In the genomic region with DNA sequence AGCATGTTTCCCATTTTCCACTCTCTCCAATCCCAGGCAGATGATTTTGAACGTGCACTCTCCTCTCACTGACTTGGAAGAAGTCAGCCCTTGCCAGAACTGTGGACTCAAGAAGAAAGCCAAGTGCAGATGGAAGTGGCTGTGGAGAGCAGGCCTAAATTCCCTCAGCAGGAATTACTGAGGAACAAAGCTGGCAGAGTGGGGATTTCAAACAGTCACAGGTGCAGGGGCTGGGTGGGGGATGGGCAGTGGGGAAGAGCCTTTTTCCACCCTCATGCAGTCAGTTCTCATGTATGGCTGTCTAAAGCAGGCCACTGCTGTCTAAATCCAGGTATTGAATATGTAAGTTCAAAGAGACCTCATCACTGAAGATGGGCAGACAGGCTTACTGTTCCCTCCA, we compare ENCODE assay signal across 17 cellular contexts.
"Had no signal": no experiment of that assay in that cellular context is flagged by ENCODE, and none has a peak within 500 bp of the region (broad histone marks: within the 10 kb centered on the region; RNA-seq: fewer than 3 reads in every experiment).

No MANE protein-coding gene starts in this region.

- H3K4me3 ChIP-seq: gastrocnemius medialis, mucosa of descending colon, neural progenitor cell, ovary, suprapubic skin, thyroid gland had no signal

- ATAC-seq: esophagus mucosa; gastrocnemius medialis; left lobe of liver; mucosa of descending colon; natural killer cell; right cardiac atrium; stimulated activated effector memory CD8-positive, alpha-beta T cell treated with anti-CD3 and anti-CD28 coated beads, Interleukin-12 subunit alpha, Interleukin-12 subunit beta, amount 100 ng/mL, for 72 hours; stimulated activated naive CD8-positive, alpha-beta T cell treated with anti-CD3 and anti-CD28 coated beads, Interleukin-15, Interleukin-2, amounts not matched to agents 100 U/mL and 50 U/mL, for 24 hours had no signal

- H3K27me3 ChIP-seq: gastrocnemius medialis, neural progenitor cell, ovary, suprapubic skin, thyroid gland had no signal

- DNase-seq: effector memory CD4-positive, alpha-beta T cell; gastrocnemius medialis; islet precursor cell; mucosa of descending colon; natural killer cell; nucleus accumbens; ovary; right cardiac atrium; stimulated activated CD4-positive, alpha-beta T cell treated with anti-CD3 and anti-CD28 coated beads, Interleukin-4, amount 100 ng/mL, for 1 hour; stimulated activated CD8-positive, alpha-beta memory T cell treated with anti-CD3 and anti-CD28 coated beads, Interleukin-4, amount 100 ng/mL, for 48 hours; stimulated activated naive CD8-positive, alpha-beta T cell treated with anti-CD3 and anti-CD28 coated beads, Interleukin-15, Interleukin-2, amounts not matched to agents 100 U/mL and 50 U/mL, for 24 hours; thyroid gland had no signal

- H3K9ac ChIP-seq: neural progenitor cell had no signal

- H3K27ac ChIP-seq: gastrocnemius medialis, neural progenitor cell, ovary, suprapubic skin, thyroid gland had no signal

- H3K9me3 ChIP-seq: gastrocnemius medialis, mucosa of descending colon, ovary, suprapubic skin, thyroid gland had no signal

- H2AFZ ChIP-seq: neural progenitor cell had no signal

- H3K36me3 ChIP-seq: gastrocnemius medialis, neural progenitor cell, ovary, suprapubic skin, thyroid gland had no signal

- H3K4me1 ChIP-seq: gastrocnemius medialis, neural progenitor cell, suprapubic skin, thyroid gland had no signal

- H3K4me2 ChIP-seq: neural progenitor cell had no signal
